15 cellular contexts compared by ENCODE assay signal in the genomic region with DNA sequence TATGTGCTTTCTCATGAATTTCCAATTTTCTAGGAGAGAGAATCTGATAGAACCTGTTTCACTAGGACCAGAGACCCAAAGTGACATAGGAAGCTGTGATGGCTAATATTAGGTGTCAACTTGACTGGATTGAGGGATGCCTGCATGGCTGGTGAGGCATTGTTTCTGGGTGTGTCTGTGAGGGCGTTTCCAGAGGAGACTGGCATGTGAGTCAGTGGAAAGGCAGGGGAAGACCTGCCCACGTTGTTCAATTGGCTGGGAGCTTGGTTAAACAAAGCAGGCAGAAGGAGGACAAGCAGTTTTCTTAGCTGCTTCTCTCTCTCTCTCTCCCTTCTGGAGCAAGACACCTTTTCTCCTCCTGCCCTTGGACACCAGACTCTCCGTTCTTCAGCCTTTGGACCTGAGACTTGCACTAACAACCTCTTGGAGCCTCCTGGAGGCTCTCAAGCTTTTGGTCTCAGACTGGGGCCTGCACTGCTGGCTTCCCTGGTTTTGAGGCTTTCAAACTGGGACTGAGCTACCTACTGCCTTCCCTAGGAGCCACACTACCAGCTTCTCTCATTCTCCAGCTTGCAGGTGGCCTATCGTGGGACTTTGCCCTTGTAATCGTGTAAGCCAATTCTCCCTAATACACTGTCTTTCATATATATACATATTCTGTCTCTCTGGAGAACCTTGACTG.
A peak's percentile ranks its signal among the peaks of the same experiment; 100 is the strongest.
DNase-seq lines count a peak whose midpoint lies in the region; ATAC-seq and TF ChIP-seq lines count a peak whose summit lies in the region.
"Had no signal": no experiment of that assay in that cellular context is flagged by ENCODE, and none has a peak within 500 bp of the region (broad histone marks: within the 10 kb centered on the region; RNA-seq: fewer than 3 reads in every experiment).

No MANE protein-coding gene starts in this region.

- H3K4me2 ChIP-seq in osteoblast (ENCODE audit: insufficient read depth, low read length): no peak overlapping the region

- no peaks in the 10 kb centered on the region for H4K20me1 ChIP-seq in osteoblast (ENCODE audit: insufficient read depth, low read length)

- TF ChIP-seq CTCF in epithelial cell of proximal tubule (conservative IDR thresholded peaks at IDR 0.05; ENCODE audit: low read depth, low read length) (no peak), osteoblast (IDR thresholded peaks at IDR 0.05; ENCODE audit: extremely low read depth, low read depth, low read length) (no peak), GM20000 (IDR thresholded peaks at IDR 0.05; ENCODE audit: extremely low read depth, missing control alignments) (no peak)

- no peaks in the 10 kb centered on the region for H3K79me2 ChIP-seq in osteoblast (ENCODE audit: insufficient read depth, low read length)

- H3K9me3 ChIP-seq in MG63: no peaks in the 10 kb centered on the region
- no peaks in the 10 kb centered on the region for H3K9me3 ChIP-seq in osteoblast (ENCODE audit: low read depth, low read length)
- H3K9me3 ChIP-seq: sigmoid colon had no signal

- H3K4me1 ChIP-seq in osteoblast (ENCODE audit: insufficient read depth, low read length): no peaks in the 10 kb centered on the region
- H3K4me1 ChIP-seq: sigmoid colon had no signal

- H3K4me3 ChIP-seq in MG63 (no peak overlapping the region), epithelial cell of proximal tubule (ENCODE audit: low read depth, low read length) (no peak overlapping the region), osteoblast (ENCODE audit: insufficient read depth, low read length) (no peak overlapping the region)
- H3K4me3 ChIP-seq: sigmoid colon had no signal

- no peaks in the 10 kb centered on the region for H3K27me3 ChIP-seq in MG63
- H3K27me3 ChIP-seq in osteoblast (ENCODE audit: insufficient read depth, low read length): no peaks in the 10 kb centered on the region
- H3K27me3 ChIP-seq: sigmoid colon had no signal

- DNase-seq in G401 (ENCODE audit: low spot score) (peak; percentile 30), MG63 (peak; percentile 85), epithelial cell of proximal tubule (ENCODE audit: low read depth) (peak; percentile 33), osteoblast (ENCODE audit: insufficient read length, low spot score, missing footprints) (peak; percentile 57), middle frontal gyrus (ENCODE audit: extremely low spot score, low spot score) (no peak), GM20000 (ENCODE audit: low spot score) (no peak), posterior vena cava (ENCODE audit: low spot score) (no peak)
- DNase-seq: activated CD8-positive, alpha-beta T cell treated with anti-CD3 and anti-CD28 coated beads, Interleukin-2, amount 10 ng/mL, durations not matched to agents 7 days and 5 days; activated naive CD4-positive, alpha-beta T cell treated with Interleukin-2 at 50 U/mL for 16 hours; central memory CD4-positive, alpha-beta T cell; natural killer cell; NCI-H1694; sigmoid colon; T-helper 1 cell had no signal

- no peak overlapping the region for H3K27ac ChIP-seq in osteoblast (ENCODE audit: low read depth, low read length)
- H3K27ac ChIP-seq: sigmoid colon had no signal

- ATAC-seq in GM18505 (IDR thresholded peaks at IDR 0.05; ENCODE audit: unreplicated experiment): no peak
- ATAC-seq: activated CD8-positive, alpha-beta T cell treated with anti-CD3 and anti-CD28 coated beads, Interleukin-2, amount 10 ng/mL, durations not matched to agents 7 days and 5 days; natural killer cell had no signal

- intact Hi-C loops in posterior vena cava (cut with DNase I): no loop called here

- in situ Hi-C loops in G401 (cut with HindIII; ENCODE audit: low sequenced_read_pairs): no loop called here

- no peaks in the 10 kb centered on the region for H3K36me3 ChIP-seq in MG63
- H3K36me3 ChIP-seq in osteoblast (ENCODE audit: insufficient read depth, low read length): no peaks in the 10 kb centered on the region
- H3K36me3 ChIP-seq: sigmoid colon had no signal

- TF ChIP-seq POLR2A in GM18505 (IDR thresholded peaks at IDR 0.05; ENCODE audit: borderline replicate concordance, extremely low read depth, insufficient read depth, insufficient read length): no peak

- peak overlapping the region; percentile 59 for H2AFZ ChIP-seq in osteoblast (ENCODE audit: low read length)

Comparison
In these comparisons a context has a peak if more than half of its experiments do, and no peak if none do; other contexts are left out.
1. DNase-seq: peak in G401 (single experiment), MG63 (single experiment), epithelial cell of proximal tubule (single experiment) and osteoblast (single experiment); none in middle frontal gyrus (single experiment), GM20000 (single experiment) and posterior vena cava (single experiment).